Comparison of ENCODE assay signal across 11 cellular contexts in genomic region chr2:108605947-108606346, GRCh38.
A peak's percentile ranks its signal among the peaks of the same experiment; 100 is the strongest.
DNase-seq lines count a peak whose midpoint lies in the region; ATAC-seq, FAIRE-seq and TF ChIP-seq lines count a peak whose summit lies in the region.
"Had no signal": no experiment of that assay in that cellular context is flagged by ENCODE, and none has a peak within 500 bp of the region (broad histone marks: within the 10 kb centered on the region; RNA-seq: fewer than 3 reads in every experiment).

No MANE protein-coding gene starts in this region.

- in situ Hi-C loops in HAP-1 (cut with MboI; ENCODE audit: low sequenced_read_pairs) = no loop called here

- peak; percentile 64 for ATAC-seq in GM18508 (IDR thresholded peaks at IDR 0.05; ENCODE audit: insufficient read depth, unreplicated experiment)
- ATAC-seq in GM19372 (IDR thresholded peaks at IDR 0.05; ENCODE audit: low read depth, unreplicated experiment) = peak; percentile 53
- ATAC-seq in HG02943 (IDR thresholded peaks at IDR 0.05; ENCODE audit: low read depth, unreplicated experiment) = peak; percentile 64

- TF ChIP-seq POLR2A in GM12891 (IDR thresholded peaks at IDR 0.05; ENCODE audit: low read depth, low read length) = no peak

- DNase-seq in foreskin fibroblast (no peak), HAP-1 (ENCODE audit: low spot score in 2 of 2) (no peak), GM12891 (ENCODE audit: insufficient read length, low spot score) (no peak)
- DNase-seq in stimulated activated CD4-positive, alpha-beta T cell treated with anti-CD3 and anti-CD28 coated beads, Interleukin-1b, Interleukin-23, amount 100 ng/mL, for 48 hours = no peak
- DNase-seq: activated T-cell treated with anti-CD3 and anti-CD28 coated beads, Interleukin-2, amount 50 U/mL, for 4 hours; Calu3; NCI-H510A treated with DMSO at 0.1 percent for 48 hours had no signal

- peaks cover 72% of the 10 kb centered on the region for H3K79me2 ChIP-seq in OCI-LY3 (ENCODE audit: low read length)

- H3K4me1 ChIP-seq in OCI-LY3 (ENCODE audit: low read length) (peaks cover 27% of the 10 kb centered on the region), HAP-1 (0 out of 2 replicates have a peak, but pooled peaks cover 2% of the 10 kb centered on the region)

- peak overlapping the region; percentile 29 for H3K4me2 ChIP-seq in OCI-LY3 (ENCODE audit: low read length)

- H3K9ac ChIP-seq in OCI-LY3 (ENCODE audit: low read length) = no peak overlapping the region

- H3K36me3 ChIP-seq in OCI-LY3 (replicated peaks; ENCODE audit: low read depth, low read length) = no peaks in the 10 kb centered on the region
- H3K36me3 ChIP-seq in HAP-1 (replicated peaks) = 0 out of 2 replicates have a peak, but pooled peaks cover 4% of the 10 kb centered on the region

- TF ChIP-seq CTCF in OCI-LY3 (IDR thresholded peaks at IDR 0.05; ENCODE audit: low read depth, low read length) (no peak), foreskin fibroblast (IDR thresholded peaks at IDR 0.05; ENCODE audit: low read depth, low read length) (no peak)

- peaks cover 55% of the 10 kb centered on the region for H4K20me1 ChIP-seq in OCI-LY3 (ENCODE audit: insufficient read depth, low read length)

- H3K27ac ChIP-seq in OCI-LY3 (ENCODE audit: low read length) = peak overlapping the region; percentile 3; the same call in 1 of the 2 replicates

- H3K9me3 ChIP-seq in OCI-LY3 (ENCODE audit: insufficient read depth, low read length) = no peaks in the 10 kb centered on the region
- H3K9me3 ChIP-seq in HAP-1 = no peaks in the 10 kb centered on the region

- FAIRE-seq in GM12891 (lab: Jason Lieb, UNC) = no peak

- no peak overlapping the region for H2AFZ ChIP-seq in OCI-LY3 (ENCODE audit: low read depth, low read length)

- H3K4me3 ChIP-seq in OCI-LY3 (ENCODE audit: low read length) = no peak overlapping the region
- no peak overlapping the region for H3K4me3 ChIP-seq in foreskin fibroblast (ENCODE audit: low read depth in 1 of 2, low read length in 2 of 2)
- H3K4me3 ChIP-seq in HAP-1 = no peak overlapping the region

- H3K27me3 ChIP-seq in OCI-LY3 (ENCODE audit: low read depth, low read length) (no peaks in the 10 kb centered on the region), HAP-1 (ENCODE audit: low read depth) (no peaks in the 10 kb centered on the region)

TF ChIP-seq in GM12891, 5 proteins besides CTCF, POLR2A, EP300 and RAD21:
- TF ChIP-seq SPI1 (IDR thresholded peaks at IDR 0.05; ENCODE audit: low read depth, low read length) (no peak), PAX5 (IDR thresholded peaks at IDR 0.05; ENCODE audit: insufficient read depth, low read length, severe bottlenecking) (no peak), TAF1 (IDR thresholded peaks at IDR 0.05; ENCODE audit: low read depth, low read length) (no peak), POU2F2 (IDR thresholded peaks at IDR 0.05; ENCODE audit: low read depth, low read length) (no peak), POLR2AphosphoS5 (IDR thresholded peaks at IDR 0.05; ENCODE audit: low read depth, low read length) (no peak)
